ENCODE assay signal across 8 cellular contexts in the genomic region with DNA sequence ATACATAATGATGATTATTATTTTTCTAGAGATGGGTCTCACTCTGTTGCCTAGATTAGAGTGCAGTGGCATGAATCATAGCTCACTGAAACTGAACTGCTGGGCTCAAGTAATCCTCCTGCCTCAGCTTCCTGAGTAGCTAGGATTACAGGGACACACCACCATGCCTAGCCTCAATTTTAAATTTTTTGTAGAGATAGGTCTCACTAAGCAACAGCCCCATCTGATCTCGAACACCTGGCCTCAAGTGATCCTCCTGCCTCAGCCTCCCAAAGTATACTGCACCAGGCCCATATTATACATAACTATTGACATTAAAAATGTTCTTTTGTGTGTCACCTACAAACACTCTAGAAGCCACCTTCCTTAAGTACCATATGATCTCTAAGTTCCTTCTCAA. TPM values are rescaled to one million over a fixed set of nuclear protein-coding genes. Genes with fewer than 3 reads are reported as not detected.
DNase-seq lines count a peak whose midpoint lies in the region; ATAC-seq and TF ChIP-seq lines count a peak whose summit lies in the region.

No MANE protein-coding gene starts in this region.

- peak in 1 of 2 donors; percentile 12 for DNase-seq in activated T-cell treated with anti-CD3 and anti-CD28 coated beads, Interleukin-2, amount 50 U/mL, for 72 hours
- no peak for DNase-seq in activated T-cell treated with anti-CD3 and anti-CD28 coated beads, Interleukin-2, amount 50 U/mL, for 4 hours
- DNase-seq in activated naive CD8-positive, alpha-beta T cell treated with anti-CD3 and anti-CD28 coated beads, Interleukin-2, amount 50 U/mL, for 24 hours = no peak
- peak; percentile 11 for DNase-seq in kidney glomerular epithelial cell (lab: John Stamatoyannopoulos, UW)
- no peak for DNase-seq in tibial artery
- no peak for DNase-seq in NCI-H1694 (lab: John Stamatoyannopoulos, UW)
- DNase-seq in NOMO-1 treated with dmso at 0.1 percent for 144 hours (lab: John Stamatoyannopoulos, UW; ENCODE audit: unreplicated experiment) = no peak
- no peak for DNase-seq in endothelial cell (ENCODE audit: low spot score)

- no peak overlapping the region for H3K4me3 ChIP-seq in tibial artery

- peaks cover 2 to 4% of the 10 kb centered on the region in 2 donors for H3K36me3 Mint-ChIP-seq in activated T-cell treated with anti-CD3 and anti-CD28 coated beads, Interleukin-2, amount 50 U/mL, for 72 hours (ENCODE audit: insufficient read depth in 2 of 2)
- H3K36me3 Mint-ChIP-seq in activated T-cell treated with anti-CD3 and anti-CD28 coated beads, Interleukin-2, amount 50 U/mL, for 4 hours (ENCODE audit: insufficient read depth) = no peaks in the 10 kb centered on the region
- no peaks in the 10 kb centered on the region for H3K36me3 Mint-ChIP-seq in activated naive CD8-positive, alpha-beta T cell treated with anti-CD3 and anti-CD28 coated beads, Interleukin-2, amount 50 U/mL, for 24 hours (ENCODE audit: low read depth)
- no peaks in the 10 kb centered on the region for H3K36me3 Mint-ChIP-seq in endothelial cell (ENCODE audit: low read depth, unreplicated experiment)

- peaks cover 20% of the 10 kb centered on the region for H3K27me3 Mint-ChIP-seq in activated T-cell treated with anti-CD3 and anti-CD28 coated beads, Interleukin-2, amount 50 U/mL, for 72 hours (ENCODE audit: low read depth)
- H3K27me3 Mint-ChIP-seq in activated T-cell treated with anti-CD3 and anti-CD28 coated beads, Interleukin-2, amount 50 U/mL, for 4 hours (ENCODE audit: low read depth) = no peaks in the 10 kb centered on the region
- H3K27me3 Mint-ChIP-seq in activated naive CD8-positive, alpha-beta T cell treated with anti-CD3 and anti-CD28 coated beads, Interleukin-2, amount 50 U/mL, for 24 hours = peaks cover 15% of the 10 kb centered on the region
- H3K27me3 Mint-ChIP-seq in endothelial cell (ENCODE audit: unreplicated experiment) = no peaks in the 10 kb centered on the region

- H3K36me3 ChIP-seq in tibial artery = no peaks in the 10 kb centered on the region

- H3K4me3 Mint-ChIP-seq in activated T-cell treated with anti-CD3 and anti-CD28 coated beads, Interleukin-2, amount 50 U/mL, for 72 hours = peak overlapping the region; percentile 48 to 81
- no peak overlapping the region for H3K4me3 Mint-ChIP-seq in activated T-cell treated with anti-CD3 and anti-CD28 coated beads, Interleukin-2, amount 50 U/mL, for 4 hours
- H3K4me3 Mint-ChIP-seq in activated naive CD8-positive, alpha-beta T cell treated with anti-CD3 and anti-CD28 coated beads, Interleukin-2, amount 50 U/mL, for 24 hours = peak overlapping the region; percentile 41
- H3K4me3 Mint-ChIP-seq in endothelial cell (ENCODE audit: unreplicated experiment) = no peak overlapping the region

- intact Hi-C loops in tibial artery (cut with DNase I; ENCODE audit: low total_unique reads) = loop anchor here (5.0 kb wide), 2 partner anchors 68 to 138 kb away; no protein-coding TSS in a partner anchor

- TF ChIP-seq CTCF in tibial artery (IDR thresholded peaks at IDR 0.05) (no peak), endothelial cell (IDR thresholded peaks at IDR 0.05; ENCODE audit: unreplicated experiment) (no peak)

- peak overlapping the region; percentile 89 for H3K27ac Mint-ChIP-seq in activated T-cell treated with anti-CD3 and anti-CD28 coated beads, Interleukin-2, amount 50 U/mL, for 72 hours
- peak overlapping the region; percentile 90 for H3K27ac Mint-ChIP-seq in activated naive CD8-positive, alpha-beta T cell treated with anti-CD3 and anti-CD28 coated beads, Interleukin-2, amount 50 U/mL, for 24 hours
- H3K27ac Mint-ChIP-seq in endothelial cell (ENCODE audit: unreplicated experiment) = no peak overlapping the region

- ATAC-seq in activated T-cell treated with anti-CD3 and anti-CD28 coated beads, Interleukin-2, amount 50 U/mL, for 72 hours (replicated peaks in 1 of 2) = peak in 1 of 2 donors; percentile 9
- no peak for ATAC-seq in activated T-cell treated with anti-CD3 and anti-CD28 coated beads, Interleukin-2, amount 50 U/mL, for 4 hours
- peak; percentile 21 for ATAC-seq in activated naive CD8-positive, alpha-beta T cell treated with anti-CD3 and anti-CD28 coated beads, Interleukin-2, amount 50 U/mL, for 24 hours

- peaks cover 0 to 50% (median 17%) of the 10 kb centered on the region in 4 donors for H3K4me1 ChIP-seq in tibial artery

- no peaks in the 10 kb centered on the region for H3K9me3 ChIP-seq in tibial artery

- no peaks in the 10 kb centered on the region for H3K27me3 ChIP-seq in tibial artery

- H3K4me1 Mint-ChIP-seq in activated T-cell treated with anti-CD3 and anti-CD28 coated beads, Interleukin-2, amount 50 U/mL, for 72 hours (ENCODE audit: low read depth) = peaks cover 72% of the 10 kb centered on the region
- peaks cover 40% of the 10 kb centered on the region for H3K4me1 Mint-ChIP-seq in activated T-cell treated with anti-CD3 and anti-CD28 coated beads, Interleukin-2, amount 50 U/mL, for 4 hours (ENCODE audit: low read depth)
- peaks cover 43% of the 10 kb centered on the region for H3K4me1 Mint-ChIP-seq in activated naive CD8-positive, alpha-beta T cell treated with anti-CD3 and anti-CD28 coated beads, Interleukin-2, amount 50 U/mL, for 24 hours
- H3K4me1 Mint-ChIP-seq in endothelial cell (ENCODE audit: unreplicated experiment) = peaks cover 5% of the 10 kb centered on the region

- peaks cover 0 to 6% of the 10 kb centered on the region in 2 donors for H3K9me3 Mint-ChIP-seq in activated T-cell treated with anti-CD3 and anti-CD28 coated beads, Interleukin-2, amount 50 U/mL, for 72 hours
- no peaks in the 10 kb centered on the region for H3K9me3 Mint-ChIP-seq in activated T-cell treated with anti-CD3 and anti-CD28 coated beads, Interleukin-2, amount 50 U/mL, for 4 hours
- peaks cover 6% of the 10 kb centered on the region for H3K9me3 Mint-ChIP-seq in activated naive CD8-positive, alpha-beta T cell treated with anti-CD3 and anti-CD28 coated beads, Interleukin-2, amount 50 U/mL, for 24 hours
- no peaks in the 10 kb centered on the region for H3K9me3 Mint-ChIP-seq in endothelial cell (ENCODE audit: unreplicated experiment)

- peak overlapping the region; percentile 81 to 97 for H3K27ac ChIP-seq in tibial artery

RNA-seq across cellular contexts. Expression of gene TXNRD1, which starts 3.4 kb away (rescaled TPM):
- 10 to 100 TPM; 83.8 to 89.4 TPM for total RNA-seq in activated T-cell treated with anti-CD3 and anti-CD28 coated beads, Interleukin-2, amount 50 U/mL, for 72 hours
- total RNA-seq in activated T-cell treated with anti-CD3 and anti-CD28 coated beads, Interleukin-2, amount 50 U/mL, for 4 hours = 100 to 1,000 TPM; 157 to 195 (median 162) TPM
- total RNA-seq in endothelial cell (ENCODE audit: unreplicated experiment) = 105 TPM

Comparison
In these comparisons a context has a peak if more than half of its experiments do, and no peak if none do; other contexts are left out.
1. H3K4me3 Mint-ChIP-seq: peak in activated T-cell treated with anti-CD3 and anti-CD28 coated beads, Interleukin-2, amount 50 U/mL, for 72 hours (2 of 2) and activated naive CD8-positive, alpha-beta T cell treated with anti-CD3 and anti-CD28 coated beads, Interleukin-2, amount 50 U/mL, for 24 hours (single experiment); none in activated T-cell treated with anti-CD3 and anti-CD28 coated beads, Interleukin-2, amount 50 U/mL, for 4 hours (single experiment) and endothelial cell (single experiment).